ENCODE assay signal across 1 cellular context in the genomic region with DNA sequence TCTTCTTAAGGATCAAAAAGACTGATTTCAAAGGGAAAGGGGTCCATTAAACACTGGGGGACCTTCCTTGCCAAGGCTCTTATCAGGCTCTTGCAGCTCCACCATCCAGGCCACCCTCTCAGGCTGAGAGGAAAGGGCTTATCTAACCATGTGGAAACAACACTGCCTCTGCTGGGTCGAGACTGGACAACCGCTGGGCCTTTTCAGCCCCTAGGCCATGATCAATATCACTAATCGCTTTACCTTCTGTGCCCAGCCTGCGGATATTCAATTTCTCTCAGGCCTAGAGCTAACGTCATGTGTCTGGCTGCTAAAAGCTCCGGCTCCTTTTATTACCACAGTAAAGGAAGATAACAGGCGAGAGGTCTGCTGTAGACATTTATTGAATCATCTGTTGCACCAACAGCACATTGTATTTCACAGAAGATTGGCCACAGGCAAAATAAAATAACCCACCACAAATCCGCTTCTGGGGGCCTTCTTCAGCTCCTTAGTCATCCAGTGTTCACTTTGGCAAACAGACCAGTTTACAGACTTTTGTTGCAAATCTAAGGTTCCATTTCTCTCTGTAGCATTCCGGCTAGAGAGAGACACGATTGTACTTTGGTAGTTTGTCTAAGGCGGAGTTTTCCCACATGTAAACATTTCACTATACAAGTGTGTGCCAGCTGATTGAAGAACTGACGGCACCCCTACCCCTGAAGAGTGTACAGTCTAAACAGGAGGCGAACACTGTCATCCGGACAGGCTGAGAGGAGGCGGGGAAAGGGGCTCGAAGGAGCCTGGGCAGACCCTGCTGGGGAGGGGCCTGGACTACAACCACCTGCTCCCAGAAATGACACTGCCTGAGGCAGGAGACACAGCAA.
A peak's percentile ranks its signal among the peaks of the same experiment; 100 is the strongest.
TF ChIP-seq lines count a peak whose summit lies in the region.

No MANE protein-coding gene starts in this region.

TF ChIP-seq in HepG2, 621 proteins besides CTCF, POLR2A, EP300 and RAD21 (continued from another document and continues in another):
- TF ChIP-seq, protein P1, sequence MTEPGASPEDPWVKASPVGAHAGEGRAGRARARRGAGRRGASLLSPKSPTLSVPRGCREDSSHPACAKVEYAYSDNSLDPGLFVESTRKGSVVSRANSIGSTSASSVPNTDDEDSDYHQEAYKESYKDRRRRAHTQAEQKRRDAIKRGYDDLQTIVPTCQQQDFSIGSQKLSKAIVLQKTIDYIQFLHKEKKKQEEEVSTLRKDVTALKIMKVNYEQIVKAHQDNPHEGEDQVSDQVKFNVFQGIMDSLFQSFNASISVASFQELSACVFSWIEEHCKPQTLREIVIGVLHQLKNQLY (CRISPR knock-in tag; IDR thresholded peaks at IDR 0.05), result peak; percentile 20; the same call in 1 of the 2 replicates
- TF ChIP-seq ZNF547 (CRISPR knock-in tag; IDR thresholded peaks at IDR 0.05) (no peak), ZFP36L1 (CRISPR knock-in tag; IDR thresholded peaks at IDR 0.05) (no peak; the same call in 1 of the 2 replicates), ZNF792 (CRISPR knock-in tag; IDR thresholded peaks at IDR 0.05) (no peak; the same call in 1 of the 2 replicates), NR2F1 (CRISPR knock-in tag; IDR thresholded peaks at IDR 0.05) (no peak), MYNN (CRISPR knock-in tag; IDR thresholded peaks at IDR 0.05; ENCODE audit: low read depth) (no peak), AHR (CRISPR knock-in tag; IDR thresholded peaks at IDR 0.05) (no peak), ARNT2 (CRISPR knock-in tag; IDR thresholded peaks at IDR 0.05; ENCODE audit: low read depth) (no peak), ZIK1 (CRISPR knock-in tag; IDR thresholded peaks at IDR 0.05; ENCODE audit: borderline replicate concordance, low read depth) (no peak), SNAI1 (CRISPR knock-in tag; IDR thresholded peaks at IDR 0.05; ENCODE audit: borderline replicate concordance) (no peak)
- TF ChIP-seq, protein P2, sequence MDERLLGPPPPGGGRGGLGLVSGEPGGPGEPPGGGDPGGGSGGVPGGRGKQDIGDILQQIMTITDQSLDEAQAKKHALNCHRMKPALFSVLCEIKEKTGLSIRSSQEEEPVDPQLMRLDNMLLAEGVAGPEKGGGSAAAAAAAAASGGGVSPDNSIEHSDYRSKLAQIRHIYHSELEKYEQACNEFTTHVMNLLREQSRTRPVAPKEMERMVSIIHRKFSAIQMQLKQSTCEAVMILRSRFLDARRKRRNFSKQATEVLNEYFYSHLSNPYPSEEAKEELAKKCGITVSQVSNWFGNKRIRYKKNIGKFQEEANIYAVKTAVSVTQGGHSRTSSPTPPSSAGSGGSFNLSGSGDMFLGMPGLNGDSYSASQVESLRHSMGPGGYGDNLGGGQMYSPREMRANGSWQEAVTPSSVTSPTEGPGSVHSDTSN (CRISPR knock-in tag; IDR thresholded peaks at IDR 0.05), result no peak
- TF ChIP-seq, protein P3, sequence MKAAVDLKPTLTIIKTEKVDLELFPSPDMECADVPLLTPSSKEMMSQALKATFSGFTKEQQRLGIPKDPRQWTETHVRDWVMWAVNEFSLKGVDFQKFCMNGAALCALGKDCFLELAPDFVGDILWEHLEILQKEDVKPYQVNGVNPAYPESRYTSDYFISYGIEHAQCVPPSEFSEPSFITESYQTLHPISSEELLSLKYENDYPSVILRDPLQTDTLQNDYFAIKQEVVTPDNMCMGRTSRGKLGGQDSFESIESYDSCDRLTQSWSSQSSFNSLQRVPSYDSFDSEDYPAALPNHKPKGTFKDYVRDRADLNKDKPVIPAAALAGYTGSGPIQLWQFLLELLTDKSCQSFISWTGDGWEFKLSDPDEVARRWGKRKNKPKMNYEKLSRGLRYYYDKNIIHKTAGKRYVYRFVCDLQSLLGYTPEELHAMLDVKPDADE (CRISPR knock-in tag; IDR thresholded peaks at IDR 0.05), result no peak
- TF ChIP-seq, protein P4, sequence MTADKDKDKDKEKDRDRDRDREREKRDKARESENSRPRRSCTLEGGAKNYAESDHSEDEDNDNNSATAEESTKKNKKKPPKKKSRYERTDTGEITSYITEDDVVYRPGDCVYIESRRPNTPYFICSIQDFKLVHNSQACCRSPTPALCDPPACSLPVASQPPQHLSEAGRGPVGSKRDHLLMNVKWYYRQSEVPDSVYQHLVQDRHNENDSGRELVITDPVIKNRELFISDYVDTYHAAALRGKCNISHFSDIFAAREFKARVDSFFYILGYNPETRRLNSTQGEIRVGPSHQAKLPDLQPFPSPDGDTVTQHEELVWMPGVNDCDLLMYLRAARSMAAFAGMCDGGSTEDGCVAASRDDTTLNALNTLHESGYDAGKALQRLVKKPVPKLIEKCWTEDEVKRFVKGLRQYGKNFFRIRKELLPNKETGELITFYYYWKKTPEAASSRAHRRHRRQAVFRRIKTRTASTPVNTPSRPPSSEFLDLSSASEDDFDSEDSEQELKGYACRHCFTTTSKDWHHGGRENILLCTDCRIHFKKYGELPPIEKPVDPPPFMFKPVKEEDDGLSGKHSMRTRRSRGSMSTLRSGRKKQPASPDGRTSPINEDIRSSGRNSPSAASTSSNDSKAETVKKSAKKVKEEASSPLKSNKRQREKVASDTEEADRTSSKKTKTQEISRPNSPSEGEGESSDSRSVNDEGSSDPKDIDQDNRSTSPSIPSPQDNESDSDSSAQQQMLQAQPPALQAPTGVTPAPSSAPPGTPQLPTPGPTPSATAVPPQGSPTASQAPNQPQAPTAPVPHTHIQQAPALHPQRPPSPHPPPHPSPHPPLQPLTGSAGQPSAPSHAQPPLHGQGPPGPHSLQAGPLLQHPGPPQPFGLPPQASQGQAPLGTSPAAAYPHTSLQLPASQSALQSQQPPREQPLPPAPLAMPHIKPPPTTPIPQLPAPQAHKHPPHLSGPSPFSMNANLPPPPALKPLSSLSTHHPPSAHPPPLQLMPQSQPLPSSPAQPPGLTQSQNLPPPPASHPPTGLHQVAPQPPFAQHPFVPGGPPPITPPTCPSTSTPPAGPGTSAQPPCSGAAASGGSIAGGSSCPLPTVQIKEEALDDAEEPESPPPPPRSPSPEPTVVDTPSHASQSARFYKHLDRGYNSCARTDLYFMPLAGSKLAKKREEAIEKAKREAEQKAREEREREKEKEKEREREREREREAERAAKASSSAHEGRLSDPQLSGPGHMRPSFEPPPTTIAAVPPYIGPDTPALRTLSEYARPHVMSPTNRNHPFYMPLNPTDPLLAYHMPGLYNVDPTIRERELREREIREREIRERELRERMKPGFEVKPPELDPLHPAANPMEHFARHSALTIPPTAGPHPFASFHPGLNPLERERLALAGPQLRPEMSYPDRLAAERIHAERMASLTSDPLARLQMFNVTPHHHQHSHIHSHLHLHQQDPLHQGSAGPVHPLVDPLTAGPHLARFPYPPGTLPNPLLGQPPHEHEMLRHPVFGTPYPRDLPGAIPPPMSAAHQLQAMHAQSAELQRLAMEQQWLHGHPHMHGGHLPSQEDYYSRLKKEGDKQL (CRISPR knock-in tag; IDR thresholded peaks at IDR 0.05; ENCODE audit: low read depth), result 0 out of 2 replicates have a peak, but pooled peaks have one; percentile 42
- TF ChIP-seq, protein P5, sequence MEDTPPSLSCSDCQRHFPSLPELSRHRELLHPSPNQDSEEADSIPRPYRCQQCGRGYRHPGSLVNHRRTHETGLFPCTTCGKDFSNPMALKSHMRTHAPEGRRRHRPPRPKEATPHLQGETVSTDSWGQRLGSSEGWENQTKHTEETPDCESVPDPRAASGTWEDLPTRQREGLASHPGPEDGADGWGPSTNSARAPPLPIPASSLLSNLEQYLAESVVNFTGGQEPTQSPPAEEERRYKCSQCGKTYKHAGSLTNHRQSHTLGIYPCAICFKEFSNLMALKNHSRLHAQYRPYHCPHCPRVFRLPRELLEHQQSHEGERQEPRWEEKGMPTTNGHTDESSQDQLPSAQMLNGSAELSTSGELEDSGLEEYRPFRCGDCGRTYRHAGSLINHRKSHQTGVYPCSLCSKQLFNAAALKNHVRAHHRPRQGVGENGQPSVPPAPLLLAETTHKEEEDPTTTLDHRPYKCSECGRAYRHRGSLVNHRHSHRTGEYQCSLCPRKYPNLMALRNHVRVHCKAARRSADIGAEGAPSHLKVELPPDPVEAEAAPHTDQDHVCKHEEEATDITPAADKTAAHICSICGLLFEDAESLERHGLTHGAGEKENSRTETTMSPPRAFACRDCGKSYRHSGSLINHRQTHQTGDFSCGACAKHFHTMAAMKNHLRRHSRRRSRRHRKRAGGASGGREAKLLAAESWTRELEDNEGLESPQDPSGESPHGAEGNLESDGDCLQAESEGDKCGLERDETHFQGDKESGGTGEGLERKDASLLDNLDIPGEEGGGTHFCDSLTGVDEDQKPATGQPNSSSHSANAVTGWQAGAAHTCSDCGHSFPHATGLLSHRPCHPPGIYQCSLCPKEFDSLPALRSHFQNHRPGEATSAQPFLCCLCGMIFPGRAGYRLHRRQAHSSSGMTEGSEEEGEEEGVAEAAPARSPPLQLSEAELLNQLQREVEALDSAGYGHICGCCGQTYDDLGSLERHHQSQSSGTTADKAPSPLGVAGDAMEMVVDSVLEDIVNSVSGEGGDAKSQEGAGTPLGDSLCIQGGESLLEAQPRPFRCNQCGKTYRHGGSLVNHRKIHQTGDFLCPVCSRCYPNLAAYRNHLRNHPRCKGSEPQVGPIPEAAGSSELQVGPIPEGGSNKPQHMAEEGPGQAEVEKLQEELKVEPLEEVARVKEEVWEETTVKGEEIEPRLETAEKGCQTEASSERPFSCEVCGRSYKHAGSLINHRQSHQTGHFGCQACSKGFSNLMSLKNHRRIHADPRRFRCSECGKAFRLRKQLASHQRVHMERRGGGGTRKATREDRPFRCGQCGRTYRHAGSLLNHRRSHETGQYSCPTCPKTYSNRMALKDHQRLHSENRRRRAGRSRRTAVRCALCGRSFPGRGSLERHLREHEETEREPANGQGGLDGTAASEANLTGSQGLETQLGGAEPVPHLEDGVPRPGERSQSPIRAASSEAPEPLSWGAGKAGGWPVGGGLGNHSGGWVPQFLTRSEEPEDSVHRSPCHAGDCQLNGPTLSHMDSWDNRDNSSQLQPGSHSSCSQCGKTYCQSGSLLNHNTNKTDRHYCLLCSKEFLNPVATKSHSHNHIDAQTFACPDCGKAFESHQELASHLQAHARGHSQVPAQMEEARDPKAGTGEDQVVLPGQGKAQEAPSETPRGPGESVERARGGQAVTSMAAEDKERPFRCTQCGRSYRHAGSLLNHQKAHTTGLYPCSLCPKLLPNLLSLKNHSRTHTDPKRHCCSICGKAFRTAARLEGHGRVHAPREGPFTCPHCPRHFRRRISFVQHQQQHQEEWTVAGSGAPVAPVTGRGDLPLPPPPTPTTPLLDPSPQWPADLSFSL (CRISPR knock-in tag; IDR thresholded peaks at IDR 0.05), result 0 out of 2 replicates have a peak, but pooled peaks have one; percentile 58
- TF ChIP-seq, protein P6, sequence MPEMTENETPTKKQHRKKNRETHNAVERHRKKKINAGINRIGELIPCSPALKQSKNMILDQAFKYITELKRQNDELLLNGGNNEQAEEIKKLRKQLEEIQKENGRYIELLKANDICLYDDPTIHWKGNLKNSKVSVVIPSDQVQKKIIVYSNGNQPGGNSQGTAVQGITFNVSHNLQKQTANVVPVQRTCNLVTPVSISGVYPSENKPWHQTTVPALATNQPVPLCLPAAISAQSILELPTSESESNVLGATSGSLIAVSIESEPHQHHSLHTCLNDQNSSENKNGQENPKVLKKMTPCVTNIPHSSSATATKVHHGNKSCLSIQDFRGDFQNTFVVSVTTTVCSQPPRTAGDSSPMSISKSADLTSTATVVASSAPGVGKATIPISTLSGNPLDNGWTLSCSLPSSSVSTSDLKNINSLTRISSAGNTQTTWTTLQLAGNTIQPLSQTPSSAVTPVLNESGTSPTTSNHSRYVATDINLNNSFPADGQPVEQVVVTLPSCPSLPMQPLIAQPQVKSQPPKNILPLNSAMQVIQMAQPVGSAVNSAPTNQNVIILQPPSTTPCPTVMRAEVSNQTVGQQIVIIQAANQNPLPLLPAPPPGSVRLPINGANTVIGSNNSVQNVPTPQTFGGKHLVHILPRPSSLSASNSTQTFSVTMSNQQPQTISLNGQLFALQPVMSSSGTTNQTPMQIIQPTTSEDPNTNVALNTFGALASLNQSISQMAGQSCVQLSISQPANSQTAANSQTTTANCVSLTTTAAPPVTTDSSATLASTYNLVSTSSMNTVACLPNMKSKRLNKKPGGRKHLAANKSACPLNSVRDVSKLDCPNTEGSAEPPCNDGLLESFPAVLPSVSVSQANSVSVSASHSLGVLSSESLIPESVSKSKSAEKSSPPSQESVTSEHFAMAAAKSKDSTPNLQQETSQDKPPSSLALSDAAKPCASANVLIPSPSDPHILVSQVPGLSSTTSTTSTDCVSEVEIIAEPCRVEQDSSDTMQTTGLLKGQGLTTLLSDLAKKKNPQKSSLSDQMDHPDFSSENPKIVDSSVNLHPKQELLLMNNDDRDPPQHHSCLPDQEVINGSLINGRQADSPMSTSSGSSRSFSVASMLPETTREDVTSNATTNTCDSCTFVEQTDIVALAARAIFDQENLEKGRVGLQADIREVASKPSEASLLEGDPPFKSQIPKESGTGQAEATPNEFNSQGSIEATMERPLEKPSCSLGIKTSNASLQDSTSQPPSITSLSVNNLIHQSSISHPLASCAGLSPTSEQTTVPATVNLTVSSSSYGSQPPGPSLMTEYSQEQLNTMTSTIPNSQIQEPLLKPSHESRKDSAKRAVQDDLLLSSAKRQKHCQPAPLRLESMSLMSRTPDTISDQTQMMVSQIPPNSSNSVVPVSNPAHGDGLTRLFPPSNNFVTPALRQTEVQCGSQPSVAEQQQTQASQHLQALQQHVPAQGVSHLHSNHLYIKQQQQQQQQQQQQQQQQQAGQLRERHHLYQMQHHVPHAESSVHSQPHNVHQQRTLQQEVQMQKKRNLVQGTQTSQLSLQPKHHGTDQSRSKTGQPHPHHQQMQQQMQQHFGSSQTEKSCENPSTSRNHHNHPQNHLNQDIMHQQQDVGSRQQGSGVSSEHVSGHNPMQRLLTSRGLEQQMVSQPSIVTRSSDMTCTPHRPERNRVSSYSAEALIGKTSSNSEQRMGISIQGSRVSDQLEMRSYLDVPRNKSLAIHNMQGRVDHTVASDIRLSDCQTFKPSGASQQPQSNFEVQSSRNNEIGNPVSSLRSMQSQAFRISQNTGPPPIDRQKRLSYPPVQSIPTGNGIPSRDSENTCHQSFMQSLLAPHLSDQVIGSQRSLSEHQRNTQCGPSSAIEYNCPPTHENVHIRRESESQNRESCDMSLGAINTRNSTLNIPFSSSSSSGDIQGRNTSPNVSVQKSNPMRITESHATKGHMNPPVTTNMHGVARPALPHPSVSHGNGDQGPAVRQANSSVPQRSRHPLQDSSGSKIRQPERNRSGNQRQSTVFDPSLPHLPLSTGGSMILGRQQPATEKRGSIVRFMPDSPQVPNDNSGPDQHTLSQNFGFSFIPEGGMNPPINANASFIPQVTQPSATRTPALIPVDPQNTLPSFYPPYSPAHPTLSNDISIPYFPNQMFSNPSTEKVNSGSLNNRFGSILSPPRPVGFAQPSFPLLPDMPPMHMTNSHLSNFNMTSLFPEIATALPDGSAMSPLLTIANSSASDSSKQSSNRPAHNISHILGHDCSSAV (CRISPR knock-in tag; IDR thresholded peaks at IDR 0.05; ENCODE audit: borderline replicate concordance), result no peak
- TF ChIP-seq, protein P7, sequence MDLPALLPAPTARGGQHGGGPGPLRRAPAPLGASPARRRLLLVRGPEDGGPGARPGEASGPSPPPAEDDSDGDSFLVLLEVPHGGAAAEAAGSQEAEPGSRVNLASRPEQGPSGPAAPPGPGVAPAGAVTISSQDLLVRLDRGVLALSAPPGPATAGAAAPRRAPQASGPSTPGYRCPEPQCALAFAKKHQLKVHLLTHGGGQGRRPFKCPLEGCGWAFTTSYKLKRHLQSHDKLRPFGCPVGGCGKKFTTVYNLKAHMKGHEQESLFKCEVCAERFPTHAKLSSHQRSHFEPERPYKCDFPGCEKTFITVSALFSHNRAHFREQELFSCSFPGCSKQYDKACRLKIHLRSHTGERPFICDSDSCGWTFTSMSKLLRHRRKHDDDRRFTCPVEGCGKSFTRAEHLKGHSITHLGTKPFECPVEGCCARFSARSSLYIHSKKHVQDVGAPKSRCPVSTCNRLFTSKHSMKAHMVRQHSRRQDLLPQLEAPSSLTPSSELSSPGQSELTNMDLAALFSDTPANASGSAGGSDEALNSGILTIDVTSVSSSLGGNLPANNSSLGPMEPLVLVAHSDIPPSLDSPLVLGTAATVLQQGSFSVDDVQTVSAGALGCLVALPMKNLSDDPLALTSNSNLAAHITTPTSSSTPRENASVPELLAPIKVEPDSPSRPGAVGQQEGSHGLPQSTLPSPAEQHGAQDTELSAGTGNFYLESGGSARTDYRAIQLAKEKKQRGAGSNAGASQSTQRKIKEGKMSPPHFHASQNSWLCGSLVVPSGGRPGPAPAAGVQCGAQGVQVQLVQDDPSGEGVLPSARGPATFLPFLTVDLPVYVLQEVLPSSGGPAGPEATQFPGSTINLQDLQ (CRISPR knock-in tag; IDR thresholded peaks at IDR 0.05), result no peak
